ENCODE assay signal across 8 cellular contexts in genomic region chr15:92091155-92091734, GRCh38.
DNase-seq lines count a peak whose midpoint lies in the region; ATAC-seq, FAIRE-seq and TF ChIP-seq lines count a peak whose summit lies in the region.

No MANE protein-coding gene starts in this region.

- intact Hi-C loops in GM12878 (cut with micrococcal nuclease; ENCODE audit: unreplicated experiment) (no loop called here), left colon (cut with DNase I, micrococcal nuclease) (no loop called here)

- H3K4me3 ChIP-seq in MG63, result no peak overlapping the region
- H3K4me3 ChIP-seq in GM12878, result no peak overlapping the region

- SMC1A ChIA-PET in GM12878 (lab: Charles Lee; ENCODE audit: uncharacterized antibody, unreplicated experiment), result interaction anchor here (1.4 kb wide), 3 partner anchors 10 to 624 kb away, joined by 4 to 5 read pairs (median 4); no protein-coding TSS in a partner anchor

- TF ChIP-seq POLR2A in GM12878 (IDR thresholded peaks at IDR 0.05; ENCODE audit: low read depth, low read length), result no peak

- TF ChIP-seq RAD21 in GM12878 (IDR thresholded peaks at IDR 0.05; ENCODE audit: insufficient read depth, low read depth, low read length), result peak; percentile 37

- no peak overlapping the region for H2AFZ ChIP-seq in GM12878 (ENCODE audit: control insufficient read depth, low read depth, low read length)

- H3K9me3 Mint-ChIP-seq in activated CD8-positive, alpha-beta memory T cell treated with anti-CD3 and anti-CD28 coated beads, Interleukin-2, amount 10 ng/mL, durations not matched to agents 7 days and 5 days (ENCODE audit: low read depth), result no peaks in the 10 kb centered on the region

- no peaks in the 10 kb centered on the region for H3K9me3 ChIP-seq in MG63
- H3K9me3 ChIP-seq in GM12878 (replicated peaks; ENCODE audit: control insufficient read depth, insufficient read depth, low read length), result peaks cover 2% of the 10 kb centered on the region; the same call in 1 of the 3 replicates

- H4K20me1 ChIP-seq in GM12878 (ENCODE audit: control insufficient read depth, insufficient read depth), result no peaks in the 10 kb centered on the region

- POLR2A ChIA-PET in GM12878 (lab: Charles Lee), result no interaction called here

- H3K27ac ChIP-seq in GM12878 (ENCODE audit: control insufficient read depth, insufficient read depth), result no peak overlapping the region

- RAD21 ChIA-PET in GM12878 (lab: Charles Lee; ENCODE audit: unreplicated experiment), result no interaction called here

- H3K27ac Mint-ChIP-seq in activated CD8-positive, alpha-beta memory T cell treated with anti-CD3 and anti-CD28 coated beads, Interleukin-2, amount 10 ng/mL, durations not matched to agents 7 days and 5 days, result no peak overlapping the region

- 44% methylated on average over 17 of the region's 17 CpGs for WGBS in GM12878 (ENCODE audit: insufficient coverage, insufficient replicate concordance, low lambda C conversion rate, missing lambda C conversion rate)

- no peak for TF ChIP-seq EP300 in GM12878 (IDR thresholded peaks at IDR 0.05; ENCODE audit: borderline replicate concordance in 1 of 2, control insufficient read depth in 1 of 2, low read depth in 2 of 2, low read length in 2 of 2)

- H3K79me2 ChIP-seq in GM12878 (ENCODE audit: control insufficient read depth, insufficient read depth, low read length), result no peaks in the 10 kb centered on the region

- DNase-seq in NCI-H2029 (lab: John Stamatoyannopoulos, UW) (peak; percentile 9), NCI-H2029 treated with DMSO at 0.1 percent for 48 hours (lab: John Stamatoyannopoulos, UW) (no peak), MG63 (peak; percentile 26), GM12878 (ENCODE audit: low read depth, low spot score) (no peak), left colon (peak in 1 of 2 donors; percentile 76)
- DNase-seq in activated CD8-positive, alpha-beta memory T cell treated with anti-CD3 and anti-CD28 coated beads, Interleukin-2, amount 10 ng/mL, durations not matched to agents 7 days and 5 days, result no peak
- no peak for DNase-seq in NK-92 treated with Interleukin-12 subunit alpha and Interleukin-12 subunit beta, amount 100 ng/mL, for 24 hours (lab: John Stamatoyannopoulos, UW)

- no peak overlapping the region for H3K4me2 ChIP-seq in GM12878 (ENCODE audit: control insufficient read depth, insufficient read depth)

- no peak overlapping the region for H3K4me3 Mint-ChIP-seq in activated CD8-positive, alpha-beta memory T cell treated with anti-CD3 and anti-CD28 coated beads, Interleukin-2, amount 10 ng/mL, durations not matched to agents 7 days and 5 days

- no peak overlapping the region for H3K9ac ChIP-seq in GM12878 (ENCODE audit: control insufficient read depth, insufficient read depth, low read length)

- H3K36me3 Mint-ChIP-seq in activated CD8-positive, alpha-beta memory T cell treated with anti-CD3 and anti-CD28 coated beads, Interleukin-2, amount 10 ng/mL, durations not matched to agents 7 days and 5 days, result peaks cover 5% of the 10 kb centered on the region

- no TSS peak for BruUV-seq in GM12878 (replicated peaks; lab: Mats Ljungman, UMichigan)

- H3K4me1 Mint-ChIP-seq in activated CD8-positive, alpha-beta memory T cell treated with anti-CD3 and anti-CD28 coated beads, Interleukin-2, amount 10 ng/mL, durations not matched to agents 7 days and 5 days, result peaks cover 16% of the 10 kb centered on the region

- peak; percentile 47 to 71 (median 51); a peak in 5 of 6 replicates for TF ChIP-seq CTCF in GM12878 (IDR thresholded peaks at IDR 0.05 in 2 of 3, conservative IDR thresholded peaks at IDR 0.05 in 1 of 3; ENCODE audit: control insufficient read depth in 2 of 3, extremely low read depth in 1 of 3, insufficient read depth in 1 of 3, low read depth in 3 of 3, low read length in 3 of 3)

- no peaks in the 10 kb centered on the region for H3K27me3 Mint-ChIP-seq in activated CD8-positive, alpha-beta memory T cell treated with anti-CD3 and anti-CD28 coated beads, Interleukin-2, amount 10 ng/mL, durations not matched to agents 7 days and 5 days

- ATAC-seq in GM12878 (peak; percentile 34; the same call in 1 of the 3 replicates), left colon (peak; percentile 74), HG03196 (IDR thresholded peaks at IDR 0.05; ENCODE audit: unreplicated experiment) (no peak)
- ATAC-seq in activated CD8-positive, alpha-beta memory T cell treated with anti-CD3 and anti-CD28 coated beads, Interleukin-2, amount 10 ng/mL, durations not matched to agents 7 days and 5 days, result no peak

- FAIRE-seq in GM12878 (lab: Jason Lieb, UNC), result no peak

- H3K27me3 ChIP-seq in MG63, result no peaks in the 10 kb centered on the region
- H3K27me3 ChIP-seq in GM12878 (replicated peaks in 1 of 2; ENCODE audit: control insufficient read depth in 2 of 2, insufficient read depth in 2 of 2, low read length in 1 of 2), result no peaks in the 10 kb centered on the region

- in situ Hi-C loops in GM12878 (cut with MboI), result no loop called here

- CTCF ChIA-PET in GM12878 (lab: Yijun Ruan, JAX), result interaction anchor here (0.7 to 3.0 kb wide), 9 partner anchors 8 to 626 kb away, joined by 3 to 13 read pairs (median 5); no protein-coding TSS in a partner anchor
- CTCF ChIA-PET in activated CD8-positive, alpha-beta memory T cell treated with anti-CD3 and anti-CD28 coated beads, Interleukin-2, amount 10 ng/mL, durations not matched to agents 7 days and 5 days (lab: Charles Lee), result interaction anchor here (0.6 to 1.5 kb wide), 6 partner anchors 8 to 624 kb away, joined by 3 to 7 read pairs (median 4); no protein-coding TSS in a partner anchor

- H3K36me3 ChIP-seq in MG63 (no peaks in the 10 kb centered on the region), GM12878 (ENCODE audit: control insufficient read depth in 2 of 2, insufficient read depth in 2 of 2, low read length in 1 of 2) (no peaks in the 10 kb centered on the region)

- peaks cover 4% of the 10 kb centered on the region for H3K4me1 ChIP-seq in GM12878 (ENCODE audit: control insufficient read depth, insufficient read depth, low read length)

TF ChIP-seq in GM12878, 131 proteins besides CTCF, POLR2A, EP300 and RAD21:
- TF ChIP-seq SMC3 (IDR thresholded peaks at IDR 0.05; ENCODE audit: borderline replicate concordance, low read length) (peak; percentile 31; the same call in 1 of the 2 replicates), ZNF687 (IDR thresholded peaks at IDR 0.05) (no peak)

Comparison
In these comparisons a context has a peak if more than half of its experiments do, and no peak if none do; other contexts are left out.
1. DNase-seq: peak in NCI-H2029 (single experiment) and MG63 (single experiment); none in NCI-H2029 treated with DMSO at 0.1 percent for 48 hours (single experiment), GM12878 (single experiment), activated CD8-positive, alpha-beta memory T cell treated with anti-CD3 and anti-CD28 coated beads, Interleukin-2, amount 10 ng/mL, durations not matched to agents 7 days and 5 days (single experiment) and NK-92 treated with Interleukin-12 subunit alpha and Interleukin-12 subunit beta, amount 100 ng/mL, for 24 hours (single experiment).
2. ATAC-seq: peak in GM12878 (single experiment) and left colon (single experiment); none in activated CD8-positive, alpha-beta memory T cell treated with anti-CD3 and anti-CD28 coated beads, Interleukin-2, amount 10 ng/mL, durations not matched to agents 7 days and 5 days (single experiment) and HG03196 (single experiment).